Comparison of ENCODE assay signal across 9 cellular contexts in genomic region chr3:194306109-194306686, GRCh38. TPM values are rescaled to one million over a fixed set of nuclear protein-coding genes. Genes with fewer than 3 reads are reported as not detected.
DNase-seq lines count a peak whose midpoint lies in the region; ATAC-seq and TF ChIP-seq lines count a peak whose summit lies in the region.
"Had no signal": no experiment of that assay in that cellular context is flagged by ENCODE, and none has a peak within 500 bp of the region (broad histone marks: within the 10 kb centered on the region; RNA-seq: fewer than 3 reads in every experiment).

No MANE protein-coding gene starts in this region.

- POLR2A ChIA-PET in T-cell (lab: Charles Lee): no interaction called here

- H3K36me3 Mint-ChIP-seq in T-cell: no peaks in the 10 kb centered on the region
- H3K36me3 Mint-ChIP-seq in endothelial cell (ENCODE audit: low read depth, unreplicated experiment): no peaks in the 10 kb centered on the region

- CTCF ChIA-PET in T-cell (lab: Charles Lee): interaction anchor here in 1 of 2 donors (0.7 kb wide), 1 partner anchor 9 kb away, joined by 3 read pairs; no protein-coding TSS in a partner anchor

- H3K4me3 Mint-ChIP-seq in T-cell (peak overlapping the region; percentile 45 to 79 (median 62)), endothelial cell (ENCODE audit: unreplicated experiment) (no peak overlapping the region)

- no peaks in the 10 kb centered on the region for H3K27me3 Mint-ChIP-seq in T-cell
- peaks cover 12% of the 10 kb centered on the region for H3K27me3 Mint-ChIP-seq in endothelial cell (ENCODE audit: unreplicated experiment)

- H3K4me1 Mint-ChIP-seq in T-cell: peaks cover 34 to 44% (median 42%) of the 10 kb centered on the region in 3 donors
- H3K4me1 Mint-ChIP-seq in endothelial cell (ENCODE audit: unreplicated experiment): peaks cover 48% of the 10 kb centered on the region

- no peak for TF ChIP-seq CTCF in endothelial cell (IDR thresholded peaks at IDR 0.05; ENCODE audit: unreplicated experiment)

- peak; percentile 42 for ATAC-seq in HG03097 (IDR thresholded peaks at IDR 0.05; ENCODE audit: low FRiP score, unreplicated experiment)
- ATAC-seq in T-cell (replicated peaks in 1 of 4): peak; percentile 70 to 78 (median 74)

- DNase-seq in NCI-H2171 treated with DMSO at 0.1 percent for 48 hours (lab: John Stamatoyannopoulos, UW) (peak; percentile 40), NCI-H2171 (lab: John Stamatoyannopoulos, UW) (no peak), T-cell (peak; percentile 22 to 75 (median 51)), endothelial cell (ENCODE audit: low spot score) (peak; percentile 71), SW 1271 (lab: John Stamatoyannopoulos, UW) (no peak), SHP77 treated with DMSO at 0.1 percent for 48 hours (lab: John Stamatoyannopoulos, UW) (no peak), epidermal melanocyte (ENCODE audit: insufficient read length, low spot score) (no peak)

- H3K27ac Mint-ChIP-seq in T-cell: peak overlapping the region; percentile 40 to 89
- peak overlapping the region; percentile 68 for H3K27ac Mint-ChIP-seq in endothelial cell (ENCODE audit: unreplicated experiment)

- H3K9me3 Mint-ChIP-seq in T-cell (no peaks in the 10 kb centered on the region), endothelial cell (ENCODE audit: unreplicated experiment) (no peaks in the 10 kb centered on the region)

RNA-seq across cellular contexts. Expression of gene CPN2, which starts 44.9 kb away (rescaled TPM):
- under 1 TPM in 2 of 5 donors, not detected in 3; 0.12 to 0.13 TPM for total RNA-seq in T-cell
- not detected for total RNA-seq in endothelial cell (ENCODE audit: unreplicated experiment)
- total RNA-seq: fibroblast of villous mesenchyme had no signal

Comparison
In these comparisons a context has a peak if more than half of its experiments do, and no peak if none do; other contexts are left out.
1. DNase-seq: peak in NCI-H2171 treated with DMSO at 0.1 percent for 48 hours (single experiment), T-cell (34 of 34) and endothelial cell (single experiment); none in NCI-H2171 (single experiment), SW 1271 (0 of 2), SHP77 treated with DMSO at 0.1 percent for 48 hours (single experiment) and epidermal melanocyte (single experiment).